8 cellular contexts compared by ENCODE assay signal in genomic region chr9:97237951-97238851, GRCh38.
DNase-seq lines count a peak whose midpoint lies in the region; ATAC-seq, FAIRE-seq and TF ChIP-seq lines count a peak whose summit lies in the region.

No MANE protein-coding gene starts in this region.

- peak; percentile 87 for FAIRE-seq in H54 (lab: Jason Lieb, UNC)
- FAIRE-seq in small intestine (lab: Jason Lieb, UNC) = no peak

- no peaks in the 10 kb centered on the region for H3K9me3 ChIP-seq in small intestine (ENCODE audit: control insufficient read depth, low read depth)

- peaks cover 2% of the 10 kb centered on the region in 2 donors for H3K4me1 ChIP-seq in small intestine (ENCODE audit: control insufficient read depth in 2 of 2, insufficient read depth in 1 of 2, low read depth in 1 of 2, low read length in 1 of 2)

- peak overlapping the region; percentile 5 to 86 for H3K27ac ChIP-seq in small intestine (ENCODE audit: low read depth in 1 of 2, low read length in 1 of 2)

- H3K9me3 Mint-ChIP-seq in immature natural killer cell = no peaks in the 10 kb centered on the region

- TF ChIP-seq POLR2A in H54 (IDR thresholded peaks at IDR 0.05; ENCODE audit: low read depth, low read length) = peak; percentile 64

- H3K4me1 Mint-ChIP-seq in immature natural killer cell = peaks cover 15 to 31% of the 10 kb centered on the region in 2 donors

- peaks cover 1 to 3% (median 2%) of the 10 kb centered on the region in 3 donors for H3K27me3 Mint-ChIP-seq in immature natural killer cell (ENCODE audit: low read depth in 3 of 3)

- H3K4me3 ChIP-seq in AG10803 (ENCODE audit: low read length) (peak overlapping the region; percentile 66), small intestine (ENCODE audit: low read depth in 1 of 2, low read length in 2 of 2) (peak overlapping the region; percentile 49 to 52)

- peak overlapping the region; percentile 89 to 97 (median 97) for H3K4me3 Mint-ChIP-seq in immature natural killer cell

- no peak for TF ChIP-seq CTCF in AG10803 (conservative IDR thresholded peaks at IDR 0.05; ENCODE audit: low read length)

- WGBS in small intestine, 3 donors = 2 to 7% (median 4%) methylated on average over 50 to 58 of the region's 58 CpGs

- H3K27ac Mint-ChIP-seq in immature natural killer cell = peak overlapping the region; percentile 73 to 95 (median 88)

- no peaks in the 10 kb centered on the region for H3K27me3 ChIP-seq in small intestine (ENCODE audit: control insufficient read depth in 2 of 2, insufficient read depth in 2 of 2, low read length in 2 of 2)

- H3K36me3 ChIP-seq in small intestine (ENCODE audit: control insufficient read depth in 2 of 2, insufficient read depth in 2 of 2, low read length in 2 of 2) = no peaks in the 10 kb centered on the region

- no peak for ATAC-seq in GM21576 (IDR thresholded peaks at IDR 0.05; ENCODE audit: unreplicated experiment)

- H3K36me3 Mint-ChIP-seq in immature natural killer cell = no peaks in the 10 kb centered on the region

- DNase-seq in AG10803 (ENCODE audit: low read depth) (peak; percentile 85), H54 (ENCODE audit: insufficient read length, low spot score) (peak; percentile 89), NCI-H2196 (lab: John Stamatoyannopoulos, UW; ENCODE audit: unreplicated experiment) (peak; percentile 81), immature natural killer cell (peak; percentile 67 to 76 (median 74)), small intestine (peak; percentile 66)
- DNase-seq in activated CD4-positive, CD25-positive, alpha-beta regulatory T cell treated with anti-CD3 and anti-CD28 coated beads, Interleukin-2, amount 50 U/mL, for 72 hours = peak; percentile 72
- peak; percentile 75 for DNase-seq in central memory CD4-positive, alpha-beta T cell
